ENCODE assay signal across 1 cellular context in the genomic region with DNA sequence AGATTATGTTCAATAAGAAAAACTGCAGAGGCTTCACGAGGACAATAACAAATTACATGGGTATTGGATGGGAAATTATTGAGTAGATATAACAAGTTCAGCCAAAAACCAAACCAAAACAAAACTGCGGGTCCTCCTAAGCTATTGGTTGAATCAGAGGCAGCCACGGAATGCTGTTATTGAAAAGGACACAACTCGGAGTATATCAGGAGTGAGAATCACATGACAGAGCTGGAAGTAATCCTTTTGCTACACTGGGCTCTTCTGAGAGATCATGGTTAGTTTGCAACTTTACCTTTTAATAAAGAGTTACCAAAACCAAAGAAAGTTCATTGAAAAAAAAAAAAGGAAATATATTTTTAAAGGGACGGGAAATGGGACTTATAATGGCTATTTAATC.
TF ChIP-seq lines count a peak whose summit lies in the region.

No MANE protein-coding gene starts in this region.

TF ChIP-seq in IMR-90, 13 proteins besides CTCF, POLR2A, EP300 and RAD21 (continued from another document):
- TF ChIP-seq MXI1 (IDR thresholded peaks at IDR 0.05; ENCODE audit: borderline replicate concordance, low read depth, low read length), result no peak
- TF ChIP-seq, protein P1, sequence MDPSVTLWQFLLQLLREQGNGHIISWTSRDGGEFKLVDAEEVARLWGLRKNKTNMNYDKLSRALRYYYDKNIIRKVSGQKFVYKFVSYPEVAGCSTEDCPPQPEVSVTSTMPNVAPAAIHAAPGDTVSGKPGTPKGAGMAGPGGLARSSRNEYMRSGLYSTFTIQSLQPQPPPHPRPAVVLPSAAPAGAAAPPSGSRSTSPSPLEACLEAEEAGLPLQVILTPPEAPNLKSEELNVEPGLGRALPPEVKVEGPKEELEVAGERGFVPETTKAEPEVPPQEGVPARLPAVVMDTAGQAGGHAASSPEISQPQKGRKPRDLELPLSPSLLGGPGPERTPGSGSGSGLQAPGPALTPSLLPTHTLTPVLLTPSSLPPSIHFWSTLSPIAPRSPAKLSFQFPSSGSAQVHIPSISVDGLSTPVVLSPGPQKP (IDR thresholded peaks at IDR 0.05; ENCODE audit: borderline replicate concordance, low read depth, low read length), result no peak
